Comparison of ENCODE assay signal across 26 cellular contexts in genomic region chr5:151420127-151420526, GRCh38.
"Had no signal": no experiment of that assay in that cellular context is flagged by ENCODE, and none has a peak within 500 bp of the region (broad histone marks: within the 10 kb centered on the region; RNA-seq: fewer than 3 reads in every experiment).

No MANE protein-coding gene starts in this region.

- H3K4me1 ChIP-seq: stomach, suprapubic skin, testis, thyroid gland, tibial artery, tibial nerve, transverse colon, upper lobe of left lung, upper lobe of right lung, uterus, vagina had no signal

- ATAC-seq: stimulated activated effector memory CD8-positive, alpha-beta T cell treated with anti-CD3 and anti-CD28 coated beads, Interleukin-12 subunit alpha, Interleukin-12 subunit beta, amount 100 ng/mL, for 72 hours; stimulated activated memory B cell treated with anti-CD40 and anti-IgM and Interleukin-4, amounts not matched to agents 10 μg/mL and 1 μg/mL and 100 μg/mL, for 72 hours; stimulated activated naive B cell treated with anti-CD40 and anti-IgM and Interleukin-4, amounts not matched to agents 10 μg/mL and 1 μg/mL and 100 μg/mL, for 72 hours; stimulated activated naive CD8-positive, alpha-beta T cell treated with anti-CD3 and anti-CD28 coated beads, Interleukin-15, amount 100 ng/mL, for 72 hours; stimulated activated naive CD8-positive, alpha-beta T cell treated with anti-CD3 and anti-CD28 coated beads, Interleukin-15, Interleukin-2, amounts not matched to agents 100 U/mL and 50 U/mL, for 24 hours; upper lobe of right lung had no signal

- H3K27ac ChIP-seq: stomach, suprapubic skin, testis, thoracic aorta, thyroid gland, tibial artery, tibial nerve, transverse colon, upper lobe of left lung, upper lobe of right lung, uterus, vagina had no signal

- H3K27me3 ChIP-seq: testis, thyroid gland, tibial artery, tibial nerve, upper lobe of left lung, uterus, vagina had no signal

- H3K9me3 ChIP-seq: suprapubic skin, testis, thyroid gland, tibial artery, transverse colon, upper lobe of right lung, uterus, vagina had no signal

- H3K4me3 ChIP-seq: stomach, suprapubic skin, testis, thoracic aorta, thyroid gland, tibial artery, tibial nerve, transverse colon, upper lobe of left lung, upper lobe of right lung, uterus, vagina had no signal

- DNase-seq: stimulated activated CD4-positive, alpha-beta T cell treated with anti-CD3 and anti-CD28 coated beads, Interleukin-2, amount 100 ng/mL, for 48 hours; stimulated activated CD4-positive, alpha-beta T cell treated with anti-CD3 and anti-CD28 coated beads, Interleukin-4, amount 100 ng/mL, for 1 hour; stimulated activated CD4-positive, alpha-beta T cell treated with anti-CD3 and anti-CD28 coated beads, Interleukin-4, amount 100 ng/mL, for 24 hours; stimulated activated CD4-positive, alpha-beta T cell treated with anti-CD3 and anti-CD28 coated beads, Interleukin-4, amount 100 ng/mL, for 4 hours; stimulated activated CD8-positive, alpha-beta memory T cell treated with anti-CD3 and anti-CD28 coated beads, Interleukin-4, amount 100 ng/mL, for 48 hours; stimulated activated naive B cell treated with anti-CD40 and anti-IgM and Interleukin-4, amounts not matched to agents 10 μg/mL and 1 μg/mL and 100 μg/mL, for 72 hours; stimulated activated naive CD4-positive, alpha-beta T cell; stimulated activated naive CD4-positive, alpha-beta T cell treated with Interleukin-2 at 50 U/mL for 16 hours; stimulated activated naive CD8-positive, alpha-beta T cell treated with anti-CD3 and anti-CD28 coated beads, Interleukin-15, amount 100 ng/mL, for 72 hours; stimulated activated naive CD8-positive, alpha-beta T cell treated with anti-CD3 and anti-CD28 coated beads, Interleukin-15, Interleukin-2, amounts not matched to agents 100 U/mL and 50 U/mL, for 24 hours; stomach; substantia nigra; testis; thyroid gland; tibial artery; transverse colon; trophoblast cell; upper lobe of left lung; upper lobe of right lung; uterus had no signal

- H3K36me3 ChIP-seq: stomach, suprapubic skin, thoracic aorta, thyroid gland, tibial artery, tibial nerve, transverse colon, upper lobe of left lung, upper lobe of right lung, uterus, vagina had no signal
